ENCODE assay signal across 30 cellular contexts in genomic region chr18:6557052-6557451, GRCh38.
DNase-seq lines count a peak whose midpoint lies in the region; ATAC-seq and TF ChIP-seq lines count a peak whose summit lies in the region.
"Had no signal": no experiment of that assay in that cellular context is flagged by ENCODE, and none has a peak within 500 bp of the region (broad histone marks: within the 10 kb centered on the region; RNA-seq: fewer than 3 reads in every experiment).

No MANE protein-coding gene starts in this region.

- peak overlapping the region; percentile 50; the same call in 1 of the 2 replicates for H3K9ac ChIP-seq in HUES64 (ENCODE audit: low read depth, low read length)
- H3K9ac ChIP-seq: BLaER1 had no signal

- H3K36me3 ChIP-seq in HUES64 (ENCODE audit: insufficient read depth, low read length) = no peaks in the 10 kb centered on the region
- no peaks in the 10 kb centered on the region for H3K36me3 ChIP-seq in ectodermal cell (ENCODE audit: control insufficient read depth, insufficient read depth, low read length)
- H3K36me3 ChIP-seq in mesodermal cell (ENCODE audit: control insufficient read depth, insufficient read depth, low read length) = no peaks in the 10 kb centered on the region
- H3K36me3 ChIP-seq: BLaER1, brain microvascular endothelial cell, ovary had no signal

- peak overlapping the region; percentile 69 for H3K4me3 Mint-ChIP-seq in type B pancreatic cell
- H3K4me3 Mint-ChIP-seq: activated CD8-positive, alpha-beta T cell treated with anti-CD3 and anti-CD28 coated beads for 36 hours; activated naive CD4-positive, alpha-beta T cell treated with anti-CD3 and anti-CD28 coated beads for 36 hours; activated T-helper 1 cell treated with anti-CD3 and anti-CD28 coated beads, Interleukin-12 subunit alpha, Interleukin-12 subunit beta, Interleukin-2, Interleukin-4 antibody, amounts not matched to agents 30 ng/mL and 10 ng/mL and 1 ng/mL, durations not matched to agents 14 hours and 24 hours and 36 hours; naive thymus-derived CD8-positive, alpha-beta T cell had no signal

- H3K27me3 ChIP-seq in HUES64 (ENCODE audit: insufficient read depth, low read length) (no peaks in the 10 kb centered on the region), ectodermal cell (ENCODE audit: control insufficient read depth, insufficient read depth, low read length, poor library complexity, severe bottlenecking) (no peaks in the 10 kb centered on the region)
- H3K27me3 ChIP-seq: BLaER1, brain microvascular endothelial cell, ovary had no signal

- peaks cover 28% of the 10 kb centered on the region for H3K4me1 ChIP-seq in HUES64 (ENCODE audit: insufficient read depth, low read length)
- H3K4me1 ChIP-seq in ectodermal cell (ENCODE audit: control insufficient read depth, insufficient read depth, low read length) = peaks cover 26% of the 10 kb centered on the region
- peaks cover 15% of the 10 kb centered on the region for H3K4me1 ChIP-seq in mesodermal cell (ENCODE audit: control insufficient read depth, insufficient read depth, low read length, poor library complexity, severe bottlenecking)
- H3K4me1 ChIP-seq: BLaER1 had no signal

- no peaks in the 10 kb centered on the region for H3K9me3 Mint-ChIP-seq in type B pancreatic cell
- H3K9me3 Mint-ChIP-seq: activated CD8-positive, alpha-beta T cell treated with anti-CD3 and anti-CD28 coated beads for 36 hours; activated naive CD4-positive, alpha-beta T cell treated with anti-CD3 and anti-CD28 coated beads for 36 hours; activated T-helper 1 cell treated with anti-CD3 and anti-CD28 coated beads, Interleukin-12 subunit alpha, Interleukin-12 subunit beta, Interleukin-2, Interleukin-4 antibody, amounts not matched to agents 30 ng/mL and 10 ng/mL and 1 ng/mL, durations not matched to agents 14 hours and 24 hours and 36 hours had no signal

- no peak for ATAC-seq in GM19023 (IDR thresholded peaks at IDR 0.05; ENCODE audit: unreplicated experiment)
- no peak for ATAC-seq in HG02642 (IDR thresholded peaks at IDR 0.05; ENCODE audit: poor library complexity, unreplicated experiment)
- no peak for ATAC-seq in HG03354 (IDR thresholded peaks at IDR 0.05; ENCODE audit: poor library complexity, severe bottlenecking, unreplicated experiment)
- ATAC-seq: activated CD8-positive, alpha-beta T cell treated with anti-CD3 and anti-CD28 coated beads for 36 hours; GM12878; left lobe of liver; naive thymus-derived CD8-positive, alpha-beta T cell; stimulated activated naive CD8-positive, alpha-beta T cell treated with anti-CD3 and anti-CD28 coated beads, Interleukin-15, Interleukin-2, amounts not matched to agents 100 U/mL and 50 U/mL, for 24 hours had no signal

- no peak for TF ChIP-seq CTCF in type B pancreatic cell (conservative IDR thresholded peaks at IDR 0.05)

- H3K27me3 Mint-ChIP-seq in type B pancreatic cell = peaks cover 3% of the 10 kb centered on the region

- H3K27ac Mint-ChIP-seq in type B pancreatic cell = peak overlapping the region; percentile 67
- H3K27ac Mint-ChIP-seq: activated CD8-positive, alpha-beta T cell treated with anti-CD3 and anti-CD28 coated beads for 36 hours; activated naive CD4-positive, alpha-beta T cell treated with anti-CD3 and anti-CD28 coated beads for 36 hours; activated T-helper 1 cell treated with anti-CD3 and anti-CD28 coated beads, Interleukin-12 subunit alpha, Interleukin-12 subunit beta, Interleukin-2, Interleukin-4 antibody, amounts not matched to agents 30 ng/mL and 10 ng/mL and 1 ng/mL, durations not matched to agents 14 hours and 24 hours and 36 hours; naive thymus-derived CD8-positive, alpha-beta T cell had no signal

- peak; percentile 76 for DNase-seq in type B pancreatic cell (ENCODE audit: extremely low spot score, unreplicated experiment)
- DNase-seq: activated CD8-positive, alpha-beta memory T cell treated with anti-CD3 and anti-CD28 coated beads, Interleukin-2, amount 50 U/mL, for 48 hours; activated CD8-positive, alpha-beta T cell treated with anti-CD3 and anti-CD28 coated beads for 36 hours; activated naive CD4-positive, alpha-beta T cell treated with anti-CD3 and anti-CD28 coated beads for 36 hours; brain microvascular endothelial cell; DMS153; hypothalamus; IMR-90; MV-4-11; NCI-H1436 treated with DMSO at 0.1 percent for 48 hours; NCI-H2081 treated with DMSO at 0.1 percent for 48 hours; NCI-H2227 treated with DMSO at 0.1 percent for 48 hours; NCI-H526 treated with DMSO at 0.1 percent for 48 hours; ovary; SHP77; small intestine; stimulated activated naive CD8-positive, alpha-beta T cell treated with anti-CD3 and anti-CD28 coated beads, Interleukin-15, Interleukin-2, amounts not matched to agents 100 U/mL and 50 U/mL, for 24 hours; SW 1271 had no signal

- H3K4me1 Mint-ChIP-seq in type B pancreatic cell (ENCODE audit: unreplicated experiment) = peaks cover 50% of the 10 kb centered on the region
- H3K4me1 Mint-ChIP-seq: naive thymus-derived CD8-positive, alpha-beta T cell had no signal

- WGBS in HUES64 = 43% methylated on average over 10 of the region's 10 CpGs
- WGBS in ectodermal cell, 2 experiments = 32 to 33% methylated on average over 10 of the region's 10 CpGs
- 39 to 46% methylated on average over 8 of the region's 10 CpGs for WGBS in mesodermal cell (ENCODE audit: insufficient coverage in 2 of 2), 2 experiments

- H3K36me3 Mint-ChIP-seq in type B pancreatic cell = no peaks in the 10 kb centered on the region
- H3K36me3 Mint-ChIP-seq: naive thymus-derived CD8-positive, alpha-beta T cell had no signal

- H3K9me3 ChIP-seq in HUES64 (ENCODE audit: insufficient read depth, low read depth, low read length) (no peaks in the 10 kb centered on the region), ectodermal cell (ENCODE audit: control insufficient read depth, low read length) (no peaks in the 10 kb centered on the region), mesodermal cell (ENCODE audit: control insufficient read depth, low read length) (no peaks in the 10 kb centered on the region)
- H3K9me3 ChIP-seq: BLaER1, ovary had no signal

- H3K27ac ChIP-seq in HUES64 (ENCODE audit: low read depth, low read length) (peak overlapping the region; percentile 73), ectodermal cell (ENCODE audit: insufficient read depth, low read depth, low read length, poor library complexity, severe bottlenecking) (peak overlapping the region; percentile 88), mesodermal cell (ENCODE audit: low read depth, low read length, severe bottlenecking) (peak overlapping the region; percentile 97)
- H3K27ac ChIP-seq: BLaER1, brain microvascular endothelial cell, ovary had no signal

- 0 out of 2 replicates have a peak overlapping the region, but pooled peaks have one; percentile 2 for H3K4me3 ChIP-seq in HUES64 (ENCODE audit: low read length)
- H3K4me3 ChIP-seq in ectodermal cell (ENCODE audit: insufficient read depth, low read depth, low read length) = no peak overlapping the region
- H3K4me3 ChIP-seq in mesodermal cell (ENCODE audit: extremely low read depth, insufficient read depth, low read length, poor library complexity, severe bottlenecking) = no peak overlapping the region
- H3K4me3 ChIP-seq: BLaER1, dorsolateral prefrontal cortex, GM12878, ovary had no signal
